ENCODE assay signal across 9 cellular contexts in genomic region chr1:236303675-236304074, GRCh38. TPM values are rescaled to one million over a fixed set of nuclear protein-coding genes. Genes with fewer than 3 reads are reported as not detected.
DNase-seq lines count a peak whose midpoint lies in the region; ATAC-seq and TF ChIP-seq lines count a peak whose summit lies in the region.
"Had no signal": no experiment of that assay in that cellular context is flagged by ENCODE, and none has a peak within 500 bp of the region (broad histone marks: within the 10 kb centered on the region; RNA-seq: fewer than 3 reads in every experiment).

No MANE protein-coding gene starts in this region.

- intact Hi-C loops in left cardiac atrium (cut with DNase I): no loop called here

- DNase-seq in GM13977 (ENCODE audit: low spot score) (peak; percentile 63), endodermal cell (no peak), DMS79 treated with DMSO at 0.1 percent for 48 hours (lab: John Stamatoyannopoulos, UW) (no peak), C1 segment of cervical spinal cord (lab: John Stamatoyannopoulos, UW) (no peak), amygdala (lab: John Stamatoyannopoulos, UW) (no peak), left cardiac atrium (no peak)
- DNase-seq: activated CD4-positive, CD25-positive, alpha-beta regulatory T cell had no signal

- H3K27ac Mint-ChIP-seq in endodermal cell: no peak overlapping the region

- in situ Hi-C loops in GM13977 (cut with MboI; ENCODE audit: low pct_unique_long_range_greater_than_20kb, low sequenced_read_pairs, unreplicated experiment): no loop called here

- no peaks in the 10 kb centered on the region for H3K36me3 Mint-ChIP-seq in endodermal cell (ENCODE audit: low read depth)

- 93 to 100% methylated on average over 3 to 4 of the region's 4 CpGs for WGBS in endodermal cell (ENCODE audit: insufficient coverage in 1 of 2, insufficient read length in 1 of 2), 2 experiments

- no peaks in the 10 kb centered on the region for H3K27me3 ChIP-seq in endodermal cell (ENCODE audit: control insufficient read depth, insufficient read depth, low read length, poor library complexity, severe bottlenecking)

- peaks cover 5% of the 10 kb centered on the region for H3K9me3 Mint-ChIP-seq in endodermal cell

- H3K4me1 Mint-ChIP-seq in endodermal cell: peaks cover 2% of the 10 kb centered on the region

- H3K27ac ChIP-seq in endodermal cell (ENCODE audit: low read depth, low read length): no peak overlapping the region

- peak; percentile 53 for TF ChIP-seq CTCF in GM13977 (IDR thresholded peaks at IDR 0.05; ENCODE audit: extremely low read depth, insufficient read depth, missing control alignments)
- peak; percentile 38 for TF ChIP-seq CTCF in endodermal cell (conservative IDR thresholded peaks at IDR 0.05)

- no peaks in the 10 kb centered on the region for H3K36me3 ChIP-seq in endodermal cell (ENCODE audit: control insufficient read depth, insufficient read depth, low read length)

- H3K4me1 ChIP-seq in endodermal cell (ENCODE audit: control insufficient read depth, insufficient read depth, low read length): no peaks in the 10 kb centered on the region

- H3K4me3 ChIP-seq in endodermal cell (ENCODE audit: low read length): no peak overlapping the region

- no peaks in the 10 kb centered on the region for H3K9me3 ChIP-seq in endodermal cell (ENCODE audit: control insufficient read depth, low read length)

- H3K4me3 Mint-ChIP-seq in endodermal cell: no peak overlapping the region

- H3K9ac ChIP-seq in endodermal cell (ENCODE audit: extremely low read depth, low read length, poor library complexity, severe bottlenecking): no peak overlapping the region

- ATAC-seq in GM21360 (IDR thresholded peaks at IDR 0.05; ENCODE audit: unreplicated experiment) (peak; percentile 61), HG03378 (IDR thresholded peaks at IDR 0.05; ENCODE audit: unreplicated experiment) (peak; percentile 61), left cardiac atrium (no peak)

- H3K27me3 Mint-ChIP-seq in endodermal cell (ENCODE audit: insufficient read depth): no peaks in the 10 kb centered on the region

RNA-seq across cellular contexts. Expression of gene ERO1B, which starts 21.9 kb away (rescaled TPM):
- total RNA-seq in endodermal cell (1 to 10 TPM; 4.9 to 5.6 TPM), left cardiac atrium (1 to 10 TPM; 4.7 to 5.5 TPM)
- polyA plus RNA-seq in endodermal cell (2013, experiment 1 of 2): 4.2 TPM
- 4.5 TPM for polyA plus RNA-seq in endodermal cell (2013, experiment 2 of 2)

Comparison
In these comparisons a context has a peak if more than half of its experiments do, and no peak if none do; other contexts are left out.
1. ATAC-seq: peak in GM21360 (single experiment) and HG03378 (single experiment); none in left cardiac atrium (0 of 2).